In the genomic region with DNA sequence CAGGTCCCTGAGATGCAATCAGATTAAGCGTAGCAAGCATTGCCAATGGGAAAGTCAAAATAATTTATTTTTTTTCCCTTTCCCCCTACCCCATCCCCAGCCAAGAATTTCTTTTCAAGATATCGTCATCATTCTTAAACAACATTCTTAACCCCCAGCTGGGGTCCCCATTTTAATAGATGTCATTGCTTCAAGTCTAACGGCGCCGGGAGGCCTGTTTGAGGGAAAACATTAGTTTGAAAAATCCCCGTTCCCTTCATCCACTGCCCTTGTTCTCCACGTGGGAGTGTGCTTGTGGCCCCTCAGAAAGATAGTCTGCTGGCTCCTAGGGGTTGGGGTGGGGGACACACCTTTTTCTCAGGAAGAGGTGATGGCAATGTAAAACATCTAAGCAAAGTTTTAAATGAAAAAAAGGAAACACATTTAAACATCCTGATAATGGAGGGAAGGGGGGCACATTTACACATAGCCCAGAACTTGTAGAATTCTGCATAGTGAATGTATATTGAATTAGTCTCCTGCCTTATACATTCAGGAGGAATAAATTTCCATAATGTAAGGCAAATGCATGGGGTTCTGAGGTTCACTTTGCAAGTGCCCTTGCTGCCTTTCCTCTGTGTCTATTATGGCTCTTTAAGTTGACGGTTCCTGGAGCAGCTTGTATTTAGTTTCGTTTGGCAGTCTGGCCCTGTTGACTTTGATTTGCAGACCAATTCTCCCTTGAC, we compare ENCODE assay signal across 15 cellular contexts. TPM values are rescaled to one million over a fixed set of nuclear protein-coding genes. Genes with fewer than 3 reads are reported as not detected.
A peak's percentile ranks its signal among the peaks of the same experiment; 100 is the strongest.
DNase-seq lines count a peak whose midpoint lies in the region; ATAC-seq and TF ChIP-seq lines count a peak whose summit lies in the region.
"Had no signal": no experiment of that assay in that cellular context is flagged by ENCODE, and none has a peak within 500 bp of the region (broad histone marks: within the 10 kb centered on the region; RNA-seq: fewer than 3 reads in every experiment).

No MANE protein-coding gene starts in this region.

- WGBS in heart right ventricle, 2 donors, result 77 to 81% methylated on average over 9 of the region's 9 CpGs
- 57 to 64% methylated on average over 9 of the region's 9 CpGs for WGBS in esophagus, 2 donors
- WGBS in aorta, 2 donors, result 24 to 36% methylated on average over 9 of the region's 9 CpGs

- H3K9me3 ChIP-seq in heart right ventricle, result no peaks in the 10 kb centered on the region
- H3K9me3 ChIP-seq in esophagus (ENCODE audit: control insufficient read depth in 2 of 2, insufficient read depth in 1 of 2, low read depth in 1 of 2, low read length in 1 of 2), result no peaks in the 10 kb centered on the region
- no peaks in the 10 kb centered on the region for H3K9me3 ChIP-seq in aorta (ENCODE audit: control insufficient read depth, low read length)
- H3K9me3 ChIP-seq: testis had no signal

- peak overlapping the region; percentile 4 for H3K27ac Mint-ChIP-seq in neural crest cell (ENCODE audit: unreplicated experiment)
- H3K27ac Mint-ChIP-seq: activated B cell treated with CpG ODN at 0.5 μM for 24 hours; naive thymus-derived CD8-positive, alpha-beta T cell had no signal

- no peak for TF ChIP-seq CTCF in heart right ventricle (IDR thresholded peaks at IDR 0.05)
- no peak for TF ChIP-seq CTCF in neural crest cell (conservative IDR thresholded peaks at IDR 0.05)

- DNase-seq in heart right ventricle, result no peak
- DNase-seq in left cardiac atrium, result no peak
- DNase-seq in neural crest cell (ENCODE audit: low read depth, low spot score), result no peak
- no peak for DNase-seq in aorta
- DNase-seq in activated effector memory CD4-positive, alpha-beta T cell treated with Interleukin-2 at 50 U/mL for 16 hours, result no peak
- no peak for DNase-seq in COR-L47 (lab: John Stamatoyannopoulos, UW)
- DNase-seq: activated B cell treated with CpG ODN at 0.5 μM for 24 hours; activated T-cell treated with anti-CD3 and anti-CD28 coated beads, Interleukin-2, amount 50 U/mL, for 48 hours; naive thymus-derived CD8-positive, alpha-beta T cell; SHP77; stimulated activated CD4-positive, alpha-beta T cell treated with anti-CD3 and anti-CD28 coated beads, Interleukin-4, amount 100 ng/mL, for 24 hours had no signal

- no peaks in the 10 kb centered on the region for H3K36me3 Mint-ChIP-seq in neural crest cell (ENCODE audit: low read depth)
- H3K36me3 Mint-ChIP-seq: naive thymus-derived CD8-positive, alpha-beta T cell had no signal

- H3K4me3 ChIP-seq in heart right ventricle (no peak overlapping the region), esophagus (ENCODE audit: low read depth in 1 of 2, low read length in 2 of 2) (no peak overlapping the region), aorta (ENCODE audit: low read length in 2 of 2) (no peak overlapping the region)
- H3K4me3 ChIP-seq: testis had no signal

- peak overlapping the region; percentile 80 for H3K4me3 Mint-ChIP-seq in neural crest cell
- H3K4me3 Mint-ChIP-seq: activated B cell treated with CpG ODN at 0.5 μM for 24 hours; central memory CD8-positive, alpha-beta T cell; naive thymus-derived CD8-positive, alpha-beta T cell had no signal

- peaks cover 0 to 22% (median 13%) of the 10 kb centered on the region in 7 donors for H3K27me3 ChIP-seq in heart right ventricle
- no peaks in the 10 kb centered on the region for H3K27me3 ChIP-seq in esophagus (ENCODE audit: control insufficient read depth in 1 of 2, insufficient read depth in 2 of 2, low read length in 2 of 2)
- no peaks in the 10 kb centered on the region for H3K27me3 ChIP-seq in aorta (ENCODE audit: control insufficient read depth in 1 of 2, insufficient read depth in 2 of 2, low read length in 1 of 2)
- H3K27me3 ChIP-seq: testis had no signal

- H3K9me3 Mint-ChIP-seq in neural crest cell, result no peaks in the 10 kb centered on the region
- H3K9me3 Mint-ChIP-seq: activated B cell treated with CpG ODN at 0.5 μM for 24 hours; central memory CD8-positive, alpha-beta T cell; naive thymus-derived CD8-positive, alpha-beta T cell had no signal

- ATAC-seq in heart right ventricle (no peak), left cardiac atrium (no peak), aorta (ENCODE audit: low FRiP score) (no peak), GM19455 (IDR thresholded peaks at IDR 0.05; ENCODE audit: unreplicated experiment) (no peak)
- ATAC-seq: naive thymus-derived CD8-positive, alpha-beta T cell had no signal

- peaks cover 76% of the 10 kb centered on the region for H3K4me1 Mint-ChIP-seq in neural crest cell

- peaks cover 0 to 2% (median 0%) of the 10 kb centered on the region in 9 donors for H3K36me3 ChIP-seq in heart right ventricle
- peaks cover 0 to 20% of the 10 kb centered on the region in 2 donors for H3K36me3 ChIP-seq in esophagus (ENCODE audit: control insufficient read depth in 2 of 2, insufficient read depth in 2 of 2, low read length in 1 of 2)
- no peaks in the 10 kb centered on the region for H3K36me3 ChIP-seq in aorta (ENCODE audit: control insufficient read depth in 1 of 2, insufficient read depth in 2 of 2, low read length in 1 of 2)

- H3K4me1 ChIP-seq in heart right ventricle, result peaks cover 36 to 75% (median 62%) of the 10 kb centered on the region in 9 donors
- H3K4me1 ChIP-seq in esophagus (ENCODE audit: control insufficient read depth in 2 of 2, insufficient read depth in 2 of 2, low read length in 1 of 2), result peaks cover 2 to 12% of the 10 kb centered on the region in 2 donors
- H3K4me1 ChIP-seq in aorta (ENCODE audit: control insufficient read depth in 1 of 2, insufficient read depth in 2 of 2, low read length in 2 of 2), result no peaks in the 10 kb centered on the region

- intact Hi-C loops in heart right ventricle (cut with DNase I), result no loop called here
- intact Hi-C loops in left cardiac atrium (cut with DNase I), result no loop called here
- intact Hi-C loops in aorta (cut with DNase I), result no loop called here

- H3K27me3 Mint-ChIP-seq in neural crest cell (ENCODE audit: low read depth), result peaks cover 24% of the 10 kb centered on the region

- H3K27ac ChIP-seq in heart right ventricle, result peak overlapping the region; percentile 57 to 87 (median 74)
- H3K27ac ChIP-seq in esophagus (ENCODE audit: low read depth in 2 of 2, low read length in 1 of 2), result peak overlapping the region; percentile 75 to 97
- H3K27ac ChIP-seq in aorta (ENCODE audit: low read depth in 1 of 2, low read length in 2 of 2), result peak overlapping the region; percentile 74 to 95

RNA-seq across cellular contexts. Expression of a gene that starts 6.8 kb away (rescaled TPM):
- total RNA-seq in heart right ventricle (10 to 100 TPM; 11.9 to 32.5 (median 22.3) TPM), left cardiac atrium (10 to 100 TPM; 40.6 to 45.2 TPM), neural crest cell (16.7 and 18.7 TPM in 2 replicates), aorta (10 to 100 TPM; 15.0 to 16.3 TPM)
- polyA plus RNA-seq in heart right ventricle (10 to 100 TPM; 17.7 to 48.6 TPM), esophagus (100 to 1,000 TPM in 1 of 2 donors, 10 to 100 TPM in 1; 84.9 to 158 TPM), aorta (10 to 100 TPM; 15.2 to 30.8 TPM)
- total RNA-seq: naive thymus-derived CD8-positive, alpha-beta T cell had no signal
- polyA plus RNA-seq: naive thymus-derived CD8-positive, alpha-beta T cell had no signal

RNA-seq across cellular contexts. Expression of a gene that starts 12.4 kb away (rescaled TPM):
- total RNA-seq in heart right ventricle (10 to 100 TPM; 10.9 to 49.3 (median 23.9) TPM), left cardiac atrium (10 to 100 TPM; 17.1 to 29.0 TPM), neural crest cell (10.1 and 11.0 TPM in 2 replicates), aorta (10 to 100 TPM; 20.6 to 73.9 TPM)
- polyA plus RNA-seq in heart right ventricle (10 to 100 TPM; 17.7 to 64.7 TPM), esophagus (10 to 100 TPM; 79.2 to 84.3 TPM), aorta (10 to 100 TPM; 10.4 to 23.7 TPM)
- total RNA-seq: activated B cell treated with CpG ODN at 0.5 μM for 24 hours; naive thymus-derived CD8-positive, alpha-beta T cell had no signal
- polyA plus RNA-seq: naive thymus-derived CD8-positive, alpha-beta T cell had no signal

RNA-seq across cellular contexts. Expression of a gene that starts 40.0 kb away (rescaled TPM):
- total RNA-seq in heart right ventricle, result under 1 TPM in 4 of 10 donors, not detected in 6; 0.21 to 0.26 (median 0.24) TPM
- polyA plus RNA-seq in heart right ventricle, result under 1 TPM in 1 of 2 donors, not detected in 1; 0.15 TPM
- total RNA-seq in left cardiac atrium, result under 1 TPM; 0.18 to 0.68 TPM
- 10 to 100 TPM; 12.7 to 17.5 TPM for polyA plus RNA-seq in esophagus
- total RNA-seq in neural crest cell, result not detected in 2 replicates
- total RNA-seq in aorta, result not detected
- polyA plus RNA-seq in aorta, result 1 to 10 TPM in 1 of 2 donors, under 1 TPM in 1; 0.23 to 1.6 TPM
